16 cellular contexts compared by ENCODE assay signal in genomic region chr10:33215635-33216034, GRCh38.
A peak's percentile ranks its signal among the peaks of the same experiment; 100 is the strongest.
DNase-seq lines count a peak whose midpoint lies in the region; ATAC-seq, FAIRE-seq and TF ChIP-seq lines count a peak whose summit lies in the region.
"Had no signal": no experiment of that assay in that cellular context is flagged by ENCODE, and none has a peak within 500 bp of the region (broad histone marks: within the 10 kb centered on the region; RNA-seq: fewer than 3 reads in every experiment).

No MANE protein-coding gene starts in this region.

- BruUV-seq in Panc1 (replicated peaks; lab: Mats Ljungman, UMichigan) = no TSS peak

- no peak overlapping the region for H3K4me3 ChIP-seq in Panc1 (ENCODE audit: low read depth in 2 of 2, low read length in 2 of 2)
- H3K4me3 ChIP-seq in coronary artery = no peak overlapping the region
- no peak overlapping the region for H3K4me3 ChIP-seq in spleen
- H3K4me3 ChIP-seq: left lung, testis had no signal

- H3K9me3 ChIP-seq in Panc1 (ENCODE audit: control insufficient read depth, insufficient read depth, low read depth, low read length) (no peaks in the 10 kb centered on the region), spleen (no peaks in the 10 kb centered on the region)
- H3K9me3 ChIP-seq: left lung, testis had no signal

- peaks cover 2% of the 10 kb centered on the region; the same call in 1 of the 2 replicates for H3K36me3 ChIP-seq in Panc1 (ENCODE audit: control insufficient read depth, insufficient read depth, low read length)
- H3K36me3 ChIP-seq in spleen = peaks cover 0 to 73% (median 7%) of the 10 kb centered on the region in 6 donors

- CTCF ChIA-PET in Panc1 (lab: Charles Lee) = no interaction called here

- no peak for FAIRE-seq in HTR-8/SVneo (lab: Jason Lieb, UNC)

- ATAC-seq in Panc1 (no peak), left ventricle myocardium superior (peak; percentile 82), GM18502 (IDR thresholded peaks at IDR 0.05; ENCODE audit: poor library complexity, unreplicated experiment) (no peak)

- no peak for TF ChIP-seq CTCF in Panc1 (IDR thresholded peaks at IDR 0.05)
- TF ChIP-seq CTCF in coronary artery (IDR thresholded peaks at IDR 0.05) = no peak
- no peak for TF ChIP-seq CTCF in spleen (IDR thresholded peaks at IDR 0.05 in 8 of 11, conservative IDR thresholded peaks at IDR 0.05 in 3 of 11)

- DNase-seq in Panc1 (ENCODE audit: low read depth, low spot score) = no peak
- peak; percentile 80 for DNase-seq in coronary artery (ENCODE audit: low spot score)
- DNase-seq in left ventricle myocardium superior = no peak
- DNase-seq in spleen = no peak
- no peak for DNase-seq in HTR-8/SVneo (ENCODE audit: insufficient read length, low spot score)
- DNase-seq in NCI-H446 (lab: John Stamatoyannopoulos, UW) = no peak
- DNase-seq in NCI-H1694 (lab: John Stamatoyannopoulos, UW) = no peak
- DNase-seq: activated naive CD4-positive, alpha-beta T cell treated with anti-CD3 and anti-CD28 coated beads, Interleukin-2, amount 50 U/mL, for 16 hours; cerebellar nuclear complex; KBM-7; left lung; naive B cell; NCI-H1105; SHP77; testis had no signal

- TF ChIP-seq POLR2A in spleen (IDR thresholded peaks at IDR 0.05) = no peak

- POLR2A ChIA-PET in Panc1 (lab: Charles Lee) = no interaction called here

- H3K4me1 ChIP-seq in Panc1 (ENCODE audit: control insufficient read depth, insufficient read depth, low read length) = peaks cover 9% of the 10 kb centered on the region
- peaks cover 0 to 51% (median 25%) of the 10 kb centered on the region in 6 donors for H3K4me1 ChIP-seq in spleen
- H3K4me1 ChIP-seq: testis had no signal

- 59 to 80% (median 66%) methylated on average over 3 of the region's 3 CpGs for WGBS in spleen, 5 donors

- no peaks in the 10 kb centered on the region for H3K27me3 ChIP-seq in Panc1 (ENCODE audit: control insufficient read depth, insufficient read depth, low read length)
- H3K27me3 ChIP-seq in spleen (replicated peaks in 1 of 7) = no peaks in the 10 kb centered on the region
- H3K27me3 ChIP-seq: left lung, testis had no signal

- intact Hi-C loops in Panc1 (cut with micrococcal nuclease; ENCODE audit: unreplicated experiment) = no loop called here
- intact Hi-C loops in left ventricle myocardium superior (cut with micrococcal nuclease) = no loop called here
- intact Hi-C loops in spleen (cut with DNase I; ENCODE audit: low total_unique reads) = no loop called here

- peak overlapping the region; percentile 80 for H3K27ac ChIP-seq in Panc1 (ENCODE audit: low read length)
- peak overlapping the region; percentile 67 to 87 for H3K27ac ChIP-seq in coronary artery
- peak overlapping the region in 7 of 8 donors; percentile 9 to 74 (median 32) for H3K27ac ChIP-seq in spleen

- in situ Hi-C loops in Panc1 (cut with HindIII; ENCODE audit: low pct_unique_long_range_greater_than_20kb, low sequenced_read_pairs) = no loop called here
